Comparison of ENCODE assay signal across 12 cellular contexts in genomic region chr13:108859202-108860012, GRCh38.
DNase-seq lines count a peak whose midpoint lies in the region; ATAC-seq and TF ChIP-seq lines count a peak whose summit lies in the region.
"Had no signal": no experiment of that assay in that cellular context is flagged by ENCODE, and none has a peak within 500 bp of the region (broad histone marks: within the 10 kb centered on the region; RNA-seq: fewer than 3 reads in every experiment).

No MANE protein-coding gene starts in this region.

- H3K36me3 ChIP-seq in skeletal muscle satellite cell (ENCODE audit: insufficient read depth, low read length), result no peaks in the 10 kb centered on the region

- POLR2A ChIA-PET in activated CD4-positive, alpha-beta T cell treated with anti-CD3 and anti-CD28 coated beads, Interleukin-2, amount 10 ng/mL, durations not matched to agents 7 days and 5 days (lab: Charles Lee), result no interaction called here

- H3K4me2 ChIP-seq in skeletal muscle satellite cell (ENCODE audit: low read length), result peak overlapping the region; percentile 10

- CTCF ChIA-PET in activated CD4-positive, alpha-beta T cell treated with anti-CD3 and anti-CD28 coated beads, Interleukin-2, amount 10 ng/mL, durations not matched to agents 7 days and 5 days (lab: Charles Lee), result no interaction called here

- H3K4me1 Mint-ChIP-seq in activated CD4-positive, alpha-beta T cell treated with anti-CD3 and anti-CD28 coated beads, Interleukin-2, amount 10 ng/mL, durations not matched to agents 7 days and 5 days, result no peaks in the 10 kb centered on the region
- H3K4me1 Mint-ChIP-seq: nephron progenitor cell had no signal

- TF ChIP-seq CTCF in fibroblast of pulmonary artery (IDR thresholded peaks at IDR 0.05; ENCODE audit: low read length, missing control alignments), result no peak

- H3K27me3 Mint-ChIP-seq in activated CD4-positive, alpha-beta T cell treated with anti-CD3 and anti-CD28 coated beads, Interleukin-2, amount 10 ng/mL, durations not matched to agents 7 days and 5 days, result peaks cover 3% of the 10 kb centered on the region

- no peaks in the 10 kb centered on the region for H3K27me3 ChIP-seq in skeletal muscle satellite cell (ENCODE audit: control insufficient read depth, insufficient read depth, low read length)

- no peaks in the 10 kb centered on the region for H3K9me3 Mint-ChIP-seq in activated CD4-positive, alpha-beta T cell treated with anti-CD3 and anti-CD28 coated beads, Interleukin-2, amount 10 ng/mL, durations not matched to agents 7 days and 5 days
- H3K9me3 Mint-ChIP-seq: activated naive CD8-positive, alpha-beta T cell treated with anti-CD3 and anti-CD28 coated beads for 36 hours; nephron progenitor cell had no signal

- no peaks in the 10 kb centered on the region for H3K36me3 Mint-ChIP-seq in activated CD4-positive, alpha-beta T cell treated with anti-CD3 and anti-CD28 coated beads, Interleukin-2, amount 10 ng/mL, durations not matched to agents 7 days and 5 days (ENCODE audit: low read depth)
- H3K36me3 Mint-ChIP-seq: activated naive CD8-positive, alpha-beta T cell treated with anti-CD3 and anti-CD28 coated beads for 36 hours had no signal

- H3K4me3 ChIP-seq in fibroblast of pulmonary artery (replicated peaks; ENCODE audit: low read depth, low read length) (peak overlapping the region; percentile 18), skeletal muscle satellite cell (ENCODE audit: low read length) (no peak overlapping the region)

- H3K4me3 Mint-ChIP-seq in activated CD4-positive, alpha-beta T cell treated with anti-CD3 and anti-CD28 coated beads, Interleukin-2, amount 10 ng/mL, durations not matched to agents 7 days and 5 days, result no peak overlapping the region
- H3K4me3 Mint-ChIP-seq: activated naive CD8-positive, alpha-beta T cell treated with anti-CD3 and anti-CD28 coated beads for 36 hours; nephron progenitor cell had no signal

- peak; percentile 0 for DNase-seq in RPMI7951 (ENCODE audit: low read depth)
- peak; percentile 67 for DNase-seq in fibroblast of pulmonary artery (ENCODE audit: low read depth)
- DNase-seq in hippocampal formation (lab: John Stamatoyannopoulos, UW), result no peak
- no peak for DNase-seq in activated CD4-positive, alpha-beta T cell treated with anti-CD3 and anti-CD28 coated beads, Interleukin-2, amount 10 ng/mL, durations not matched to agents 7 days and 5 days
- DNase-seq in HPDE6-E6E7 (ENCODE audit: extremely low spot score), result no peak
- DNase-seq: activated CD4-positive, CD25-positive, alpha-beta regulatory T cell treated with anti-CD3 and anti-CD28 coated beads, Interleukin-2, amount 50 U/mL, for 72 hours; activated naive CD8-positive, alpha-beta T cell treated with anti-CD3 and anti-CD28 coated beads for 36 hours; head of caudate nucleus; nephron progenitor cell had no signal

- no peak overlapping the region for H3K9ac ChIP-seq in skeletal muscle satellite cell (ENCODE audit: low read depth, low read length)

- no peaks in the 10 kb centered on the region for H3K9me3 ChIP-seq in skeletal muscle satellite cell (replicated peaks; ENCODE audit: low read length)

- no peaks in the 10 kb centered on the region for H3K4me1 ChIP-seq in skeletal muscle satellite cell (ENCODE audit: control insufficient read depth, insufficient read depth, low read length)

- H3K27ac Mint-ChIP-seq in activated CD4-positive, alpha-beta T cell treated with anti-CD3 and anti-CD28 coated beads, Interleukin-2, amount 10 ng/mL, durations not matched to agents 7 days and 5 days, result no peak overlapping the region
- H3K27ac Mint-ChIP-seq: activated naive CD8-positive, alpha-beta T cell treated with anti-CD3 and anti-CD28 coated beads for 36 hours; nephron progenitor cell had no signal

- ATAC-seq in GM18873 (IDR thresholded peaks at IDR 0.05; ENCODE audit: low FRiP score, unreplicated experiment) (peak; percentile 61), GM18502 (IDR thresholded peaks at IDR 0.05; ENCODE audit: poor library complexity, unreplicated experiment) (no peak)

Comparison
In these comparisons a context has a peak if more than half of its experiments do, and no peak if none do; other contexts are left out.
1. DNase-seq: peak in RPMI7951 (single experiment) and fibroblast of pulmonary artery (single experiment); none in hippocampal formation (0 of 2), activated CD4-positive, alpha-beta T cell treated with anti-CD3 and anti-CD28 coated beads, Interleukin-2, amount 10 ng/mL, durations not matched to agents 7 days and 5 days (single experiment) and HPDE6-E6E7 (single experiment).